ENCODE assay signal across 12 cellular contexts in genomic region chr6:111549744-111550143, GRCh38.
"Had no signal": no experiment of that assay in that cellular context is flagged by ENCODE, and none has a peak within 500 bp of the region (broad histone marks: within the 10 kb centered on the region; RNA-seq: fewer than 3 reads in every experiment).

No MANE protein-coding gene starts in this region.

- H3K36me3 ChIP-seq: brain microvascular endothelial cell, ovary, tibial artery had no signal

- H3K9me3 ChIP-seq: ovary, tibial artery had no signal

- H3K27me3 ChIP-seq: brain microvascular endothelial cell, ovary, tibial artery had no signal

- H3K27ac ChIP-seq: brain microvascular endothelial cell, ovary, tibial artery had no signal

- FAIRE-seq: TTC549 had no signal

- H3K4me3 ChIP-seq: ovary, tibial artery had no signal

- DNase-seq: activated CD4-positive, alpha-beta T cell treated with anti-CD3 and anti-CD28 coated beads, Interleukin-2, amount 10 ng/mL, durations not matched to agents 7 days and 5 days; activated CD8-positive, alpha-beta memory T cell treated with anti-CD3 and anti-CD28 coated beads, Interleukin-2, amount 50 U/mL, for 48 hours; activated naive CD8-positive, alpha-beta T cell treated with anti-CD3 and anti-CD28 coated beads for 36 hours; amygdala; brain microvascular endothelial cell; cortex of kidney; effector CD8-positive, alpha-beta T cell; ovary; stimulated activated CD4-positive, alpha-beta T cell treated with anti-CD3 and anti-CD28 coated beads, Interleukin-1b, Interleukin-23, amount 100 ng/mL, for 48 hours; SW 1271; tibial artery had no signal
